Comparison of ENCODE assay signal across 13 cellular contexts in genomic region chr1:112325504-112325903, GRCh38.
DNase-seq lines count a peak whose midpoint lies in the region; ATAC-seq, FAIRE-seq and TF ChIP-seq lines count a peak whose summit lies in the region.
"Had no signal": no experiment of that assay in that cellular context is flagged by ENCODE, and none has a peak within 500 bp of the region (broad histone marks: within the 10 kb centered on the region; RNA-seq: fewer than 3 reads in every experiment).

No MANE protein-coding gene starts in this region.

- no peaks in the 10 kb centered on the region for H4K20me1 ChIP-seq in K562 (replicated peaks; ENCODE audit: control insufficient read depth, insufficient read depth, low read length)

- no peak for TF ChIP-seq EP300 in K562 (IDR thresholded peaks at IDR 0.05; ENCODE audit: low read length)

- no peaks in the 10 kb centered on the region for H3K9me3 ChIP-seq in K562 (replicated peaks; ENCODE audit: control insufficient read depth, insufficient read depth, low read depth, low read length)
- H3K9me3 ChIP-seq in mesenchymal stem cell (ENCODE audit: control insufficient read depth, low read length), result no peaks in the 10 kb centered on the region
- H3K9me3 ChIP-seq: suprapubic skin had no signal

- BruUV-seq in K562 (replicated peaks; lab: Mats Ljungman, UMichigan), result no TSS peak

- H3K4me1 ChIP-seq in K562 (replicated peaks in 1 of 2; ENCODE audit: control insufficient read depth in 2 of 2, insufficient read depth in 2 of 2, low read length in 2 of 2), result peaks cover 0 to 12% of the 10 kb centered on the region in 2 experiments; a peak in 3 of 5 replicates
- no peaks in the 10 kb centered on the region for H3K4me1 ChIP-seq in mesendoderm (ENCODE audit: control insufficient read depth, low read depth, low read length)
- no peaks in the 10 kb centered on the region for H3K4me1 ChIP-seq in mesenchymal stem cell (ENCODE audit: control insufficient read depth, insufficient read depth, low read depth, low read length)
- H3K4me1 ChIP-seq: suprapubic skin had no signal

- H2AK5ac ChIP-seq in mesendoderm (ENCODE audit: low read length), result no peak overlapping the region
- no peak overlapping the region for H2AK5ac ChIP-seq in mesenchymal stem cell (ENCODE audit: low read length, severe bottlenecking)

- H3K27me3 Mint-ChIP-seq in osteocyte (ENCODE audit: unreplicated experiment), result peaks cover 67% of the 10 kb centered on the region

- H3K4me2 ChIP-seq in K562 (ENCODE audit: insufficient read depth, low read length), result no peak overlapping the region
- no peak overlapping the region for H3K4me2 ChIP-seq in mesendoderm (ENCODE audit: low read length)
- H3K4me2 ChIP-seq in mesenchymal stem cell (ENCODE audit: low read length, poor library complexity, severe bottlenecking), result no peak overlapping the region

- ATAC-seq in K562, result peak; percentile 61
- ATAC-seq in GM19455 (IDR thresholded peaks at IDR 0.05; ENCODE audit: unreplicated experiment), result no peak

- H2BK12ac ChIP-seq in mesenchymal stem cell (ENCODE audit: low read length in 2 of 2), result no peak overlapping the region

- no peak for FAIRE-seq in K562 (lab: Jason Lieb, UNC)

- H4K8ac ChIP-seq in mesendoderm (ENCODE audit: low read depth, low read length) (no peak overlapping the region), mesenchymal stem cell (ENCODE audit: low read length) (no peak overlapping the region)

- no peak overlapping the region for H3K9ac ChIP-seq in K562 (ENCODE audit: insufficient read depth in 1 of 2, low read depth in 2 of 2, low read length in 2 of 2)
- no peak overlapping the region for H3K9ac ChIP-seq in mesendoderm (ENCODE audit: low read length)
- H3K9ac ChIP-seq in mesenchymal stem cell (ENCODE audit: low read length), result no peak overlapping the region

- H3K18ac ChIP-seq in mesendoderm (ENCODE audit: low read length) (no peak overlapping the region), mesenchymal stem cell (ENCODE audit: low read depth in 1 of 2, low read length in 2 of 2) (no peak overlapping the region)

- H2BK15ac ChIP-seq in mesendoderm (replicated peaks; ENCODE audit: low read depth) (no peak overlapping the region), mesenchymal stem cell (ENCODE audit: low read depth, poor library complexity, severe bottlenecking) (no peak overlapping the region)

- H3K79me1 ChIP-seq in mesendoderm (ENCODE audit: low read length) (no peaks in the 10 kb centered on the region), mesenchymal stem cell (replicated peaks; ENCODE audit: low read length, poor library complexity, severe bottlenecking) (no peaks in the 10 kb centered on the region)

- H3K27ac ChIP-seq in K562 (ENCODE audit: extremely low read depth, low read depth, low read length) (no peak overlapping the region), mesendoderm (ENCODE audit: low read depth, low read length) (no peak overlapping the region), mesenchymal stem cell (ENCODE audit: low read length, poor library complexity, severe bottlenecking) (no peak overlapping the region)
- H3K27ac ChIP-seq: suprapubic skin had no signal

- no peak overlapping the region for H3K4ac ChIP-seq in mesendoderm (ENCODE audit: low read depth, low read length)
- no peak overlapping the region for H3K4ac ChIP-seq in mesenchymal stem cell (ENCODE audit: low read depth in 1 of 2, low read length in 2 of 2)

- H2BK5ac ChIP-seq in mesendoderm (ENCODE audit: low read length), result no peak overlapping the region
- no peak overlapping the region for H2BK5ac ChIP-seq in mesenchymal stem cell (ENCODE audit: low read depth, low read length, poor library complexity, severe bottlenecking)

- no peaks in the 10 kb centered on the region for H3K9me1 ChIP-seq in K562 (ENCODE audit: control insufficient read depth, insufficient read depth, low read length)

- H3K27me3 ChIP-seq in K562 (ENCODE audit: control insufficient read depth in 2 of 2, insufficient read depth in 2 of 2, low read length in 2 of 2) (peaks cover 2 to 13% of the 10 kb centered on the region in 2 experiments; a peak in 3 of 5 replicates), mesendoderm (ENCODE audit: insufficient read depth, low read length, poor library complexity) (no peaks in the 10 kb centered on the region), mesenchymal stem cell (ENCODE audit: control insufficient read depth in 1 of 2, insufficient read depth in 1 of 2, low read length in 2 of 2) (peaks cover 8 to 37% of the 10 kb centered on the region in 2 experiments)
- H3K27me3 ChIP-seq: suprapubic skin had no signal

- DNase-seq in COR-L47 (lab: John Stamatoyannopoulos, UW) (peak; percentile 82), NCI-H1417 (lab: John Stamatoyannopoulos, UW) (peak; percentile 19 to 86 (median 73)), K562 (ENCODE audit: extremely low read depth in 1 of 4, low spot score in 3 of 4) (no peak), mesendoderm (peak; percentile 75), osteocyte (ENCODE audit: extremely low spot score, unreplicated experiment) (no peak), mesenchymal stem cell (no peak), HK-2 (ENCODE audit: unreplicated experiment) (no peak)
- DNase-seq: activated effector memory CD4-positive, alpha-beta T cell treated with anti-CD3 and anti-CD28 coated beads, Interleukin-2, amount 50 U/mL, for 16 hours; DMS 273 treated with DMSO at 0.1 percent for 48 hours; GOT3; NCI-H1436 had no signal

- H2AFZ ChIP-seq in K562 (ENCODE audit: low read depth, low read length), result no peak overlapping the region; the same call in 1 of the 2 replicates
- H2AFZ ChIP-seq in mesenchymal stem cell (ENCODE audit: low read depth, low read length), result no peak overlapping the region

- TF ChIP-seq RAD21 in K562 (CRISPR knock-in tag; conservative IDR thresholded peaks at IDR 0.05 in 1 of 2, IDR thresholded peaks at IDR 0.05 in 1 of 2), result no peak

- H3K4me3 Mint-ChIP-seq in osteocyte (ENCODE audit: unreplicated experiment), result no peak overlapping the region

- no peak overlapping the region for H3K4me3 ChIP-seq in K562
- H3K4me3 ChIP-seq in mesendoderm (ENCODE audit: low read length), result no peak overlapping the region
- H3K4me3 ChIP-seq in mesenchymal stem cell (ENCODE audit: insufficient read depth in 1 of 2, low read depth in 1 of 2, low read length in 2 of 2), result no peak overlapping the region
- H3K4me3 ChIP-seq: suprapubic skin had no signal

- H4K5ac ChIP-seq in mesendoderm (ENCODE audit: low read length), result no peak overlapping the region

- H3K79me2 ChIP-seq in K562 (ENCODE audit: control insufficient read depth, insufficient read depth, low read length) (no peaks in the 10 kb centered on the region), mesendoderm (ENCODE audit: control insufficient read depth, insufficient read depth, low read length) (no peaks in the 10 kb centered on the region)

- 8% methylated on average over 15 of the region's 15 CpGs for WGBS in K562 (ENCODE audit: insufficient coverage, low coverage, missing lambda C conversion rate)
- no CpG with 5 or more reads among the region's 15 CpGs for WGBS in mesendoderm (ENCODE audit: extremely low coverage, insufficient coverage, low lambda C conversion rate)
- WGBS in mesenchymal stem cell, result 30% methylated on average over 15 of the region's 15 CpGs

- no peak overlapping the region for H4K91ac ChIP-seq in mesenchymal stem cell (ENCODE audit: low read length)

- CTCF ChIA-PET in K562 (lab: Yijun Ruan, JAX; ENCODE audit: low intra/inter-chr PET ratio), result no interaction called here

- no peak overlapping the region for H3K27ac Mint-ChIP-seq in osteocyte (ENCODE audit: unreplicated experiment)

- H3K4me1 Mint-ChIP-seq in osteocyte (ENCODE audit: unreplicated experiment), result no peaks in the 10 kb centered on the region

- POLR2A ChIA-PET in K562 (lab: Yijun Ruan, JAX), result interaction anchor here (1.0 kb wide), 1 partner anchor 9 kb away, joined by 3 read pairs; no protein-coding TSS in a partner anchor

- no peaks in the 10 kb centered on the region for H3K36me3 ChIP-seq in K562 (ENCODE audit: control insufficient read depth, insufficient read depth, low read length)
- no peaks in the 10 kb centered on the region for H3K36me3 ChIP-seq in mesendoderm (ENCODE audit: control insufficient read depth, insufficient read depth, low read length)
- no peaks in the 10 kb centered on the region for H3K36me3 ChIP-seq in mesenchymal stem cell (ENCODE audit: control insufficient read depth in 1 of 2, insufficient read depth in 2 of 2, low read depth in 1 of 2, low read length in 2 of 2)
- H3K36me3 ChIP-seq: suprapubic skin had no signal

- in situ Hi-C loops in K562 (cut with MboI), result loop anchor here (25.0 kb wide), 1 partner anchor 838 kb away; no protein-coding TSS in a partner anchor

- intact Hi-C loops in K562 (cut with micrococcal nuclease), result no loop called here

- H3K56ac ChIP-seq in mesendoderm (ENCODE audit: low read length), result no peak overlapping the region

- no peak overlapping the region for H2BK120ac ChIP-seq in mesendoderm (ENCODE audit: low read depth, low read length)
- no peak overlapping the region for H2BK120ac ChIP-seq in mesenchymal stem cell (ENCODE audit: low read depth, low read length)

- TF ChIP-seq POLR2A in K562 (conservative IDR thresholded peaks at IDR 0.05), result no peak

- TF ChIP-seq CTCF in K562 (IDR thresholded peaks at IDR 0.05 in 2 of 3, conservative IDR thresholded peaks at IDR 0.05 in 1 of 3; ENCODE audit: insufficient read depth in 2 of 3, low read depth in 1 of 3, low read length in 3 of 3) (no peak), osteocyte (IDR thresholded peaks at IDR 0.05) (no peak)

- H3K14ac ChIP-seq in mesenchymal stem cell (ENCODE audit: low read length in 2 of 2), result no peak overlapping the region

- H3K9me3 Mint-ChIP-seq in osteocyte (ENCODE audit: unreplicated experiment), result no peaks in the 10 kb centered on the region

- H3K23ac ChIP-seq in mesendoderm (ENCODE audit: low read length) (no peak overlapping the region), mesenchymal stem cell (ENCODE audit: low read length in 2 of 2) (no peak overlapping the region)

- no peaks in the 10 kb centered on the region for H3K36me3 Mint-ChIP-seq in osteocyte (ENCODE audit: unreplicated experiment)

TF ChIP-seq in K562, 482 proteins besides CTCF, POLR2A, EP300 and RAD21 (continues in another document):
- TF ChIP-seq USF2 (CRISPR knock-in tag; IDR thresholded peaks at IDR 0.05) (peak; percentile 67), MAX (CRISPR knock-in tag; IDR thresholded peaks at IDR 0.05) (0 out of 2 replicates have a peak, but pooled peaks have one; percentile 38), PCBP1 (IDR thresholded peaks at IDR 0.05; ENCODE audit: low read depth, low read length, poor library complexity, severe bottlenecking) (no peak), ZBTB8A (IDR thresholded peaks at IDR 0.05; ENCODE audit: partially characterized antibody) (no peak)

Comparison
In these comparisons a context has a peak if more than half of its experiments do, and no peak if none do; other contexts are left out.
1. DNase-seq: peak in COR-L47 (single experiment), NCI-H1417 (3 of 3) and mesendoderm (single experiment); none in K562 (0 of 4), osteocyte (single experiment), mesenchymal stem cell (single experiment) and HK-2 (single experiment).